ENCODE assay signal across 8 cellular contexts in the genomic region with DNA sequence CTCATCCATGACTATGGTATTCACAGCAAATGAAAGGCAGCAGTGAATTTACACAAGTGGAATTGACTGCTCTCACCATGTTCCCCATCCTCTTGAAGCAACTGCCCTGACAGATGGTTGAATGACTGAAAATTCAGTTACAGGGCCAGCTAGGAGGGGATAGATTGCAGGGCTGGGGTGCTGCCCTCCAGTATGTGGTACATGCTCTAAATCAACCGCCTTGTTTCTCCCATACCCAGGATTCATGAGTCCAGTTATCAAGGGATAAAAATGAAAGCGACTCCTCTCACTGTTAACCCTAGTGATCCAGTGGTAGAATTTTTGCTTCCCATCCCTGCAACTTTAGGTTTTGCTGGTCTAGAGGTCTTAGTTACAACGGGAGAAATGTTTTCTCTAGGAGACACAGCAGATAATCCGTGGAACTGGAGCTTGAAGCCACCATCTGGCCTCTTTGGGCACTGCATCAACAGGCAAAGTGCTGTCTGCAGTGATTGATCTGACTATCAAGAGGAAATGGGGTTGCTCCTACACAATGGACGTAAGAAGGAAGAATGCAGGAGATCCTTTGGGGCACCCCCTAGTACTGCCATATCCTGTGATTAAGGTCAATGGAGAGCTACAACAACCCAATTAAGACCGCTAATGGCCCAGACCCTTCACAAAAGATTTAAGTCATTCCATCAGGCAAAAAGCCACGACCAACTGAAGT. TPM values are rescaled to one million over a fixed set of nuclear protein-coding genes. Genes with fewer than 3 reads are reported as not detected.
DNase-seq lines count a peak whose midpoint lies in the region; ATAC-seq, FAIRE-seq and TF ChIP-seq lines count a peak whose summit lies in the region.

No MANE protein-coding gene starts in this region.

- H3K9me2 ChIP-seq in PC-3 (replicated peaks; ENCODE audit: low read length) = no peaks in the 10 kb centered on the region

- dilution Hi-C loops in IMR-90 (cut with HindIII; ENCODE audit: low sequenced_read_pairs, unreplicated experiment) = no loop called here

- peak overlapping the region; percentile 29 to 38 for H3K4me3 Mint-ChIP-seq in activated T-cell treated with anti-CD3 and anti-CD28 coated beads, Interleukin-2, amount 50 U/mL, for 72 hours

- H3K9me1 ChIP-seq in IMR-90 (ENCODE audit: insufficient read depth, low read length) = no peaks in the 10 kb centered on the region

- WGBS in IMR-90 (ENCODE audit: extremely low coverage in 2 of 2, insufficient read length in 1 of 2), 2 experiments = no CpG with 5 or more reads among the region's 7 CpGs
- WGBS in pancreas, 2 donors = 23 to 24% methylated on average over 7 of the region's 7 CpGs

- no peak overlapping the region for H3K27ac Mint-ChIP-seq in activated T-cell treated with anti-CD3 and anti-CD28 coated beads, Interleukin-2, amount 50 U/mL, for 72 hours

- H3K79me1 ChIP-seq in IMR-90 (ENCODE audit: low read depth in 1 of 2, low read length in 2 of 2) = no peaks in the 10 kb centered on the region

- H3K4me1 ChIP-seq in IMR-90 (ENCODE audit: control insufficient read depth, insufficient read depth, low read length) (no peaks in the 10 kb centered on the region), PC-3 (ENCODE audit: insufficient read depth, low read length) (peaks cover 3% of the 10 kb centered on the region; the same call in 1 of the 2 replicates), foreskin keratinocyte (no peaks in the 10 kb centered on the region), pancreas (no peaks in the 10 kb centered on the region)

- BruUV-seq in IMR-90 (replicated peaks; lab: Mats Ljungman, UMichigan) = no TSS peak
- BruUV-seq in PC-3 (replicated peaks; lab: Mats Ljungman, UMichigan) = no TSS peak

- DNase-seq in AG09309 (ENCODE audit: low read depth) (peak; percentile 7), IMR-90 (peak; percentile 47), PC-3 (peak; percentile 78), foreskin keratinocyte (peak in 1 of 2 donors; percentile 36), pancreas (peak in 4 of 6 donors; percentile 23 to 60 (median 45)), ureter (ENCODE audit: low spot score) (peak; percentile 63)
- DNase-seq in activated T-cell treated with anti-CD3 and anti-CD28 coated beads, Interleukin-2, amount 50 U/mL, for 72 hours = peak; percentile 51 to 57

- H3K23ac ChIP-seq in IMR-90 (ENCODE audit: low read depth, low read length) = no peak overlapping the region

- H3F3A ChIP-seq in PC-3 (ENCODE audit: low read length, unreplicated experiment) = no peaks in the 10 kb centered on the region

- no peak for FAIRE-seq in pancreas (lab: Jason Lieb, UNC)

- H3K27ac ChIP-seq in IMR-90 (ENCODE audit: insufficient read depth, low read length) (no peak overlapping the region), PC-3 (ENCODE audit: low read length) (no peak overlapping the region), foreskin keratinocyte (no peak overlapping the region), pancreas (no peak overlapping the region)

- no peak overlapping the region for H2BK15ac ChIP-seq in IMR-90 (ENCODE audit: low read depth, low read length)

- TF ChIP-seq CTCF in AG09309 (IDR thresholded peaks at IDR 0.05; ENCODE audit: control insufficient read depth, insufficient read depth, low read depth, low read length, missing control alignments) (peak; percentile 80), IMR-90 (conservative IDR thresholded peaks at IDR 0.05; ENCODE audit: low read depth, low read length) (peak; percentile 57), PC-3 (conservative IDR thresholded peaks at IDR 0.05; ENCODE audit: low read depth, low read length) (peak; percentile 88), foreskin keratinocyte (conservative IDR thresholded peaks at IDR 0.05) (peak; percentile 74), pancreas (IDR thresholded peaks at IDR 0.05) (peak; percentile 33 to 55 (median 46))

- CTCF ChIA-PET in IMR-90 (lab: Yijun Ruan, JAX) = interaction anchor here (0.6 to 1.1 kb wide), 4 partner anchors 20 to 531 kb away, joined by 3 to 7 read pairs (median 3); no protein-coding TSS in a partner anchor
- CTCF ChIA-PET in PC-3 (lab: Charles Lee) = interaction anchor here (0.6 to 1.0 kb wide), 4 partner anchors 11 to 62 kb away, joined by 3 to 7 read pairs (median 4); partner anchors contain the start of gene SCPEP1

- TF ChIP-seq POLR2A in IMR-90 (IDR thresholded peaks at IDR 0.05; ENCODE audit: low read depth, low read length) = no peak

- intact Hi-C loops in IMR-90 (cut with micrococcal nuclease) = loop anchor here (5.0 kb wide), 1 partner anchor 193 kb away; no protein-coding TSS in a partner anchor
- intact Hi-C loops in PC-3 (cut with micrococcal nuclease) = loop anchor here (2.0 to 5.0 kb wide), 3 partner anchors 33 to 97 kb away; no protein-coding TSS in a partner anchor
- intact Hi-C loops in pancreas (cut with DNase I) = no loop called here

- H4K20me1 ChIP-seq in IMR-90 (ENCODE audit: insufficient read depth, low read length) = no peaks in the 10 kb centered on the region
- H4K20me1 ChIP-seq in PC-3 (ENCODE audit: low read length) = no peaks in the 10 kb centered on the region

- H3K27me3 ChIP-seq in IMR-90 (ENCODE audit: control insufficient read depth, insufficient read depth, low read length) = peaks cover 3% of the 10 kb centered on the region; the same call in 1 of the 2 replicates
- H3K27me3 ChIP-seq in PC-3 (ENCODE audit: low read length) = no peaks in the 10 kb centered on the region
- no peaks in the 10 kb centered on the region for H3K27me3 ChIP-seq in foreskin keratinocyte
- no peaks in the 10 kb centered on the region for H3K27me3 ChIP-seq in pancreas

- H4K5ac ChIP-seq in IMR-90 (ENCODE audit: low read depth, low read length) = no peak overlapping the region

- no peak overlapping the region for H2BK20ac ChIP-seq in IMR-90 (ENCODE audit: low read depth, low read length)

- H3K9ac ChIP-seq in IMR-90 (ENCODE audit: low read depth, low read length) (no peak overlapping the region), PC-3 (ENCODE audit: low read length) (no peak overlapping the region)

- peak overlapping the region; percentile 18 for H2AK9ac ChIP-seq in IMR-90 (replicated peaks; ENCODE audit: low read depth, low read length, poor library complexity)

- H3K9me3 ChIP-seq in IMR-90 (ENCODE audit: control insufficient read depth, insufficient read depth, low read length) = no peaks in the 10 kb centered on the region
- no peaks in the 10 kb centered on the region for H3K9me3 ChIP-seq in PC-3 (ENCODE audit: low read length)
- H3K9me3 ChIP-seq in pancreas = no peaks in the 10 kb centered on the region

- H3K27me3 Mint-ChIP-seq in activated T-cell treated with anti-CD3 and anti-CD28 coated beads, Interleukin-2, amount 50 U/mL, for 72 hours (ENCODE audit: low read depth) = peaks cover 7% of the 10 kb centered on the region

- no peak overlapping the region for H2BK5ac ChIP-seq in IMR-90 (ENCODE audit: low read depth, low read length, poor library complexity, severe bottlenecking)

- no peak overlapping the region for H3K4me2 ChIP-seq in IMR-90 (ENCODE audit: low read depth, low read length)
- H3K4me2 ChIP-seq in PC-3 (ENCODE audit: low read length) = peak overlapping the region; percentile 50

- in situ Hi-C loops in IMR-90 (cut with MboI; ENCODE audit: low sequenced_read_pairs) = no loop called here

- H3K9me3 Mint-ChIP-seq in activated T-cell treated with anti-CD3 and anti-CD28 coated beads, Interleukin-2, amount 50 U/mL, for 72 hours = no peaks in the 10 kb centered on the region

- no peak overlapping the region for H2BK120ac ChIP-seq in IMR-90 (ENCODE audit: low read depth, low read length)

- H3K36me3 Mint-ChIP-seq in activated T-cell treated with anti-CD3 and anti-CD28 coated beads, Interleukin-2, amount 50 U/mL, for 72 hours (ENCODE audit: insufficient read depth in 2 of 2) = no peaks in the 10 kb centered on the region

- no peak overlapping the region for H4K91ac ChIP-seq in IMR-90 (ENCODE audit: insufficient read depth, low read depth, low read length)

- H3K4ac ChIP-seq in IMR-90 (ENCODE audit: low read depth, low read length) = no peak overlapping the region

- peaks cover 6% of the 10 kb centered on the region for H3K4me1 Mint-ChIP-seq in activated T-cell treated with anti-CD3 and anti-CD28 coated beads, Interleukin-2, amount 50 U/mL, for 72 hours (ENCODE audit: low read depth)

- no peak overlapping the region for H3K56ac ChIP-seq in IMR-90 (ENCODE audit: extremely low read depth, insufficient read depth, low read length)

- H2AFZ ChIP-seq in IMR-90 (replicated peaks; ENCODE audit: low read length, poor library complexity) (peak overlapping the region; percentile 40), PC-3 (ENCODE audit: low read length) (peak overlapping the region; percentile 77)

- H4K8ac ChIP-seq in IMR-90 (ENCODE audit: low read depth in 2 of 2, low read length in 2 of 2) = no peak overlapping the region

- ATAC-seq in GM18861 (IDR thresholded peaks at IDR 0.05; ENCODE audit: unreplicated experiment) (peak; percentile 50), IMR-90 (ENCODE audit: low read depth) (peak; percentile 90), PC-3 (peak; percentile 96), foreskin keratinocyte (peak; percentile 87), pancreas (peak; percentile 82 to 95 (median 90))
- ATAC-seq in activated T-cell treated with anti-CD3 and anti-CD28 coated beads, Interleukin-2, amount 50 U/mL, for 72 hours (replicated peaks in 1 of 2) = peak; percentile 81 to 83

- H3K18ac ChIP-seq in IMR-90 (ENCODE audit: low read depth, low read length) = no peak overlapping the region

- POLR2A ChIA-PET in IMR-90 (lab: Charles Lee; ENCODE audit: unreplicated experiment) (no interaction called here), PC-3 (lab: Charles Lee; ENCODE audit: unreplicated experiment) (interaction anchor here (0.6 kb wide), 1 partner anchor 111 kb away, joined by 3 read pairs; no protein-coding TSS in a partner anchor)

- H2AK5ac ChIP-seq in IMR-90 (ENCODE audit: low read depth, low read length) = no peak overlapping the region

- H3K79me2 ChIP-seq in PC-3 (ENCODE audit: low read length) = no peaks in the 10 kb centered on the region

- H3K14ac ChIP-seq in IMR-90 (replicated peaks; ENCODE audit: low read depth, low read length) = no peak overlapping the region

- H3K36me3 ChIP-seq in IMR-90 (ENCODE audit: control insufficient read depth, insufficient read depth, low read length) (no peaks in the 10 kb centered on the region), PC-3 (ENCODE audit: low read depth, low read length) (no peaks in the 10 kb centered on the region), pancreas (no peaks in the 10 kb centered on the region)

- TF ChIP-seq RAD21 in IMR-90 (IDR thresholded peaks at IDR 0.05; ENCODE audit: low read length) = peak; percentile 50

- H3K4me3 ChIP-seq in AG09309 (ENCODE audit: control insufficient read depth, low read depth, low read length) = no peak overlapping the region
- no peak overlapping the region for H3K4me3 ChIP-seq in IMR-90 (ENCODE audit: insufficient read depth, low read depth, low read length)
- H3K4me3 ChIP-seq in PC-3 (ENCODE audit: low read length) = peak overlapping the region; percentile 36
- no peak overlapping the region for H3K4me3 ChIP-seq in pancreas

RNA-seq across cellular contexts. Expression of gene SCPEP1, which starts 32.0 kb away (rescaled TPM):
- total RNA-seq in IMR-90 (2012; rRNA removed) (16.5 and 16.7 TPM in 2 replicates), PC-3 (2014; rRNA removed) (56.0 and 73.3 TPM in 2 replicates), foreskin keratinocyte (29.3 and 31.6 TPM in 2 replicates), pancreas (10 to 100 TPM in 3 of 6 donors, 1 to 10 TPM in 3; 6.6 to 37.2 (median 10.9) TPM), ureter (79.6 TPM)
- polyA plus RNA-seq in IMR-90 (2012; rRNA removed) (29.8 and 32.1 TPM in 2 replicates), foreskin keratinocyte (22.4 and 26.2 TPM in 2 replicates), pancreas (10 to 100 TPM; 21.9 to 35.8 TPM)
- polyA plus RNA-seq in IMR-90 (2012; cell fraction: cytosol; rRNA removed) = 20.9 and 26.8 TPM in 2 replicates
- 35.9 and 56.4 TPM in 2 replicates for polyA plus RNA-seq in IMR-90 (2012; cell fraction: nucleus; rRNA removed; ENCODE audit: low replicate concordance)
- total RNA-seq in activated T-cell treated with anti-CD3 and anti-CD28 coated beads, Interleukin-2, amount 50 U/mL, for 72 hours = 10 to 100 TPM; 28.0 to 34.7 TPM

RNA-seq across cellular contexts. Expression of gene COIL, which starts 49.0 kb away (rescaled TPM):
- total RNA-seq in IMR-90 (2012; rRNA removed) = 13.3 and 21.7 TPM in 2 replicates
- 4.3 and 5.2 TPM in 2 replicates for polyA plus RNA-seq in IMR-90 (2012; rRNA removed)
- 1.2 and 1.9 TPM in 2 replicates for polyA plus RNA-seq in IMR-90 (2012; cell fraction: cytosol; rRNA removed)
- 1.7 and 5.6 TPM in 2 replicates for polyA plus RNA-seq in IMR-90 (2012; cell fraction: nucleus; rRNA removed; ENCODE audit: low replicate concordance)
- 22.3 and 22.9 TPM in 2 replicates for total RNA-seq in PC-3 (2014; rRNA removed)
- total RNA-seq in activated T-cell treated with anti-CD3 and anti-CD28 coated beads, Interleukin-2, amount 50 U/mL, for 72 hours = 10 to 100 TPM; 16.6 to 17.9 TPM
- total RNA-seq in foreskin keratinocyte = 18.6 and 19.9 TPM in 2 replicates
- polyA plus RNA-seq in foreskin keratinocyte = 10.2 and 11.6 TPM in 2 replicates
- 1 to 10 TPM; 3.6 to 8.3 (median 6.3) TPM for total RNA-seq in pancreas
- 1 to 10 TPM; 4.4 to 8.6 TPM for polyA plus RNA-seq in pancreas
- 17.9 TPM for total RNA-seq in ureter

Comparison
In these comparisons a context has a peak if more than half of its experiments do, and no peak if none do; other contexts are left out.
1. intact Hi-C loops: an anchor here in IMR-90 (5.0 kb wide) and PC-3 (2.0 to 5.0 kb wide); none called in pancreas.